ENCODE assay signal across 1 cellular context in the genomic region with DNA sequence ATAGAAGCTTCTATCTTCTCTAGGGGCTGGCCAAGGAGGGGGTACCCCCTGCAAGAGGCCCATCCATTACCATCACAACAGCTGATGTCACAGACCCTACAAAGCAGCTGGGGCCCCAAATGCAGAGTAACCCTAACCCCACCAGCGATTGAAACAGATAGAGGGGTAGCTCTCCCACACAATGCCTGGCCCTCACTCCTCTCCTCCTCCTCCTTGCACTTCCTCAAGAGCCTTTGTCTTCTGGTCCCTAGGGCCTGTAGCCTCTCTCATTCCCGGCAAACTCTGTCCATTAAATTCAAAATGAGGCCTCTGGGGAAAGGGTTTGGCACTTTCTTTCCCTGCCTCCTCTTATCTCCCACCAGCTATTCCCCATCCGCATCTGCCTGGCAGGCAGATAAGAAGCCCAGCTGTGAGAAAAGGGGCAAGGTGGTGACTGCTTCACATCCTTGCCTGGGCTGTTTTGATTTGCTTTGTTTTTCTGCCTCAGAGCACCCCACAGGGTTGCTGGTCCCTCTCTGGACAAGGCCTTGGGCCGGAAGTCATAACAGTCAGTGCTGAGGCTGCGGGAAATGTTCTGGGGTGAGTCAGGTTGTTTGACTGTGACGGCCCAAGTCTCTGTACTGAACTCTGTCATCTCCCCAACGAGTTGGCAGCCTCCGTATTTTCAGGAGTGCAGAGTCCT.
TF ChIP-seq lines count a peak whose summit lies in the region.

No MANE protein-coding gene starts in this region.

TF ChIP-seq in SK-N-SH treated with all-trans-retinoic acid at 6 μM for 48 hours, 23 proteins besides CTCF, POLR2A, EP300 and RAD21 (continued from another document):
- TF ChIP-seq ZNF70 (CRISPR knock-in tag; IDR thresholded peaks at IDR 0.05) = no peak
- peak; percentile 36; the same call in 1 of the 2 replicates for TF ChIP-seq TCF4 (CRISPR knock-in tag; IDR thresholded peaks at IDR 0.05; ENCODE audit: borderline replicate concordance)
